ENCODE assay signal across 13 cellular contexts in the genomic region with DNA sequence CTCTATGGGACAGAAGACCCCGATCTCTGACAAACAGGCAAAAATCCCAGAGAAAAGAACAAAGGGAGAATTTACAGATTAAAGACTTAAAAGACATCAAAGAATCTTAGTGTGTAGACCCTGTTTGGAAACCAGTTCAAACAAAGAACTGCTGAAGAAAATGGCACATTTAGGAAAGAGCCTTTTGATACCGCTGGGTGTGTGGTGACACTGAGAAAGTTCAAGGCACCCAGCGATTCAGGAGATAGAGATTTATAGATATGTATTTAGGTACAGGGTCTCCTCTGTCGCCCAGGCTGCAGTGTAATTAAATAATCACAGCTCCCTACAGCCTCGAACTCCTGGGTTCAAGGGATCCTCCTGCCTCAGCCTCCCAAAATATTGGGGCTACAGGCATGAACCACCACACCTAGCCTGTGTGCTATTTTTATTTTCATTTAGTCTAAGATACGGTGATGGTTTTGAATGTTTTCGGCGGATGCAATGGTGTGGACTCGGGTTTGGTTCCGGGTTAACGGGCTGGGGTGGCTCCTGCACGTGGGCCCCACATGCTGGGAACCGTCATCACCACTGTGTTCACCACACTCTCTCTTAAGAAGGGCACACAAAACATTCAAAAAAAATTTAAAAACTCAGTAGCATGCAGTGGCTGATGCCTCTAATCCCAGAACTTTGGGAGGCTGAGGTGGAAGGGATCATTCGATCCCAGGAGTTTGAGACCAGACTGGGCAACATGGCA.
DNase-seq lines count a peak whose midpoint lies in the region; ATAC-seq and TF ChIP-seq lines count a peak whose summit lies in the region.
"Had no signal": no experiment of that assay in that cellular context is flagged by ENCODE, and none has a peak within 500 bp of the region (broad histone marks: within the 10 kb centered on the region; RNA-seq: fewer than 3 reads in every experiment).

No MANE protein-coding gene starts in this region.

- no peaks in the 10 kb centered on the region for H3K9me3 ChIP-seq in left ventricle myocardium inferior (replicated peaks)
- H3K9me3 ChIP-seq: colonic mucosa, pancreas had no signal

- peak overlapping the region; percentile 87 for H3K27ac Mint-ChIP-seq in WTC11
- H3K27ac Mint-ChIP-seq in memory B cell, result peak overlapping the region; percentile 12

- H3K4me3 ChIP-seq in left ventricle myocardium inferior, result no peak overlapping the region
- H3K4me3 ChIP-seq: colonic mucosa, pancreas had no signal

- CTCF ChIA-PET in WTC11 (lab: Charles Lee), result interaction anchor here (1.7 kb wide), 1 partner anchor 43 kb away, joined by 5 read pairs; no protein-coding TSS in a partner anchor

- ATAC-seq in WTC11 (no peak), memory B cell (ENCODE audit: low read depth) (peak; percentile 51), HG03571 (IDR thresholded peaks at IDR 0.05; ENCODE audit: unreplicated experiment) (no peak), GM21786 (IDR thresholded peaks at IDR 0.05; ENCODE audit: unreplicated experiment) (no peak), HG03108 (IDR thresholded peaks at IDR 0.05; ENCODE audit: unreplicated experiment) (no peak)
- ATAC-seq: pancreas had no signal

- H3K27me3 ChIP-seq in left ventricle myocardium inferior (ENCODE audit: low read depth), result no peaks in the 10 kb centered on the region
- H3K27me3 ChIP-seq: colonic mucosa, pancreas had no signal

- POLR2A ChIA-PET in WTC11 (lab: Charles Lee), result no interaction called here

- TF ChIP-seq CTCF in left ventricle myocardium inferior (IDR thresholded peaks at IDR 0.05; ENCODE audit: borderline replicate concordance) (no peak), WTC11 (IDR thresholded peaks at IDR 0.05) (no peak)

- H3K9me3 Mint-ChIP-seq in WTC11, result no peaks in the 10 kb centered on the region
- no peaks in the 10 kb centered on the region for H3K9me3 Mint-ChIP-seq in memory B cell

- no peaks in the 10 kb centered on the region for H3K36me3 Mint-ChIP-seq in WTC11
- H3K36me3 Mint-ChIP-seq in memory B cell, result no peaks in the 10 kb centered on the region

- H3K36me3 ChIP-seq in left ventricle myocardium inferior, result no peaks in the 10 kb centered on the region
- H3K36me3 ChIP-seq: colonic mucosa, pancreas had no signal

- intact Hi-C loops in left ventricle myocardium inferior (cut with micrococcal nuclease), result loop anchor here (10.0 kb wide), 1 partner anchor 153 kb away; no protein-coding TSS in a partner anchor
- intact Hi-C loops in cardiac septum (cut with DNase I), result loop anchor here (5.0 kb wide), 1 partner anchor 156 kb away; no protein-coding TSS in a partner anchor

- peak overlapping the region; percentile 85 for H3K27ac ChIP-seq in left ventricle myocardium inferior (replicated peaks)
- H3K27ac ChIP-seq: colonic mucosa had no signal

- H3K4me1 ChIP-seq in left ventricle myocardium inferior, result peaks cover 91% of the 10 kb centered on the region

- no peak for DNase-seq in left ventricle myocardium inferior
- DNase-seq in cardiac septum (ENCODE audit: low spot score), result no peak
- DNase-seq in WTC11 (ENCODE audit: low spot score), result peak; percentile 3
- DNase-seq in memory B cell (ENCODE audit: low spot score in 2 of 2), result no peak
- no peak for DNase-seq in NCI-H510A (lab: John Stamatoyannopoulos, UW)
- DNase-seq: colonic mucosa, NCI-H1930, NCI-H748 treated with DMSO at 0.1 percent for 48 hours, Right ventricle myocardium superior had no signal

- peaks cover 66% of the 10 kb centered on the region for H3K4me1 Mint-ChIP-seq in WTC11
- peaks cover 39% of the 10 kb centered on the region for H3K4me1 Mint-ChIP-seq in memory B cell

- H3K4me3 Mint-ChIP-seq in WTC11 (no peak overlapping the region), memory B cell (no peak overlapping the region)

- H3K27me3 Mint-ChIP-seq in WTC11 (ENCODE audit: low read depth) (no peaks in the 10 kb centered on the region), memory B cell (no peaks in the 10 kb centered on the region)

TF ChIP-seq in WTC11, 78 proteins besides CTCF, POLR2A, EP300 and RAD21 (continues in another document):
- TF ChIP-seq, protein P1, sequence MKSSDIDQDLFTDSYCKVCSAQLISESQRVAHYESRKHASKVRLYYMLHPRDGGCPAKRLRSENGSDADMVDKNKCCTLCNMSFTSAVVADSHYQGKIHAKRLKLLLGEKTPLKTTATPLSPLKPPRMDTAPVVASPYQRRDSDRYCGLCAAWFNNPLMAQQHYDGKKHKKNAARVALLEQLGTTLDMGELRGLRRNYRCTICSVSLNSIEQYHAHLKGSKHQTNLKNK (CRISPR knock-in tag; IDR thresholded peaks at IDR 0.05), result no peak
- TF ChIP-seq ZNF263 (CRISPR knock-in tag; IDR thresholded peaks at IDR 0.05; ENCODE audit: low read depth), result no peak
- TF ChIP-seq SMAD4 (CRISPR knock-in tag; IDR thresholded peaks at IDR 0.05), result no peak
- TF ChIP-seq USF2 (CRISPR knock-in tag; IDR thresholded peaks at IDR 0.05), result no peak
- TF ChIP-seq FOXK1 (CRISPR knock-in tag; IDR thresholded peaks at IDR 0.05), result no peak
- no peak for TF ChIP-seq ZNF232 (CRISPR knock-in tag; IDR thresholded peaks at IDR 0.05)
- TF ChIP-seq JUN (CRISPR knock-in tag; IDR thresholded peaks at IDR 0.05), result no peak
- TF ChIP-seq IRF1 (CRISPR knock-in tag; IDR thresholded peaks at IDR 0.05), result no peak
- TF ChIP-seq ERG (CRISPR knock-in tag; IDR thresholded peaks at IDR 0.05), result no peak
- TF ChIP-seq CREM (CRISPR knock-in tag; IDR thresholded peaks at IDR 0.05), result no peak
- TF ChIP-seq, protein P2, sequence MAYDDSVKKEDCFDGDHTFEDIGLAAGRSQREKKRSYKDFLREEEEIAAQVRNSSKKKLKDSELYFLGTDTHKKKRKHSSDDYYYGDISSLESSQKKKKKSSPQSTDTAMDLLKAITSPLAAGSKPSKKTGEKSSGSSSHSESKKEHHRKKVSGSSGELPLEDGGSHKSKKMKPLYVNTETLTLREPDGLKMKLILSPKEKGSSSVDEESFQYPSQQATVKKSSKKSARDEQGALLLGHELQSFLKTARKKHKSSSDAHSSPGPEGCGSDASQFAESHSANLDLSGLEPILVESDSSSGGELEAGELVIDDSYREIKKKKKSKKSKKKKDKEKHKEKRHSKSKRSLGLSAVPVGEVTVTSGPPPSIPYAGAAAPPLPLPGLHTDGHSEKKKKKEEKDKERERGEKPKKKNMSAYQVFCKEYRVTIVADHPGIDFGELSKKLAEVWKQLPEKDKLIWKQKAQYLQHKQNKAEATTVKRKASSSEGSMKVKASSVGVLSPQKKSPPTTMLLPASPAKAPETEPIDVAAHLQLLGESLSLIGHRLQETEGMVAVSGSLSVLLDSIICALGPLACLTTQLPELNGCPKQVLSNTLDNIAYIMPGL (CRISPR knock-in tag; IDR thresholded peaks at IDR 0.05), result no peak
- no peak for TF ChIP-seq TP53 (CRISPR knock-in tag; IDR thresholded peaks at IDR 0.05)
- TF ChIP-seq, protein P3, sequence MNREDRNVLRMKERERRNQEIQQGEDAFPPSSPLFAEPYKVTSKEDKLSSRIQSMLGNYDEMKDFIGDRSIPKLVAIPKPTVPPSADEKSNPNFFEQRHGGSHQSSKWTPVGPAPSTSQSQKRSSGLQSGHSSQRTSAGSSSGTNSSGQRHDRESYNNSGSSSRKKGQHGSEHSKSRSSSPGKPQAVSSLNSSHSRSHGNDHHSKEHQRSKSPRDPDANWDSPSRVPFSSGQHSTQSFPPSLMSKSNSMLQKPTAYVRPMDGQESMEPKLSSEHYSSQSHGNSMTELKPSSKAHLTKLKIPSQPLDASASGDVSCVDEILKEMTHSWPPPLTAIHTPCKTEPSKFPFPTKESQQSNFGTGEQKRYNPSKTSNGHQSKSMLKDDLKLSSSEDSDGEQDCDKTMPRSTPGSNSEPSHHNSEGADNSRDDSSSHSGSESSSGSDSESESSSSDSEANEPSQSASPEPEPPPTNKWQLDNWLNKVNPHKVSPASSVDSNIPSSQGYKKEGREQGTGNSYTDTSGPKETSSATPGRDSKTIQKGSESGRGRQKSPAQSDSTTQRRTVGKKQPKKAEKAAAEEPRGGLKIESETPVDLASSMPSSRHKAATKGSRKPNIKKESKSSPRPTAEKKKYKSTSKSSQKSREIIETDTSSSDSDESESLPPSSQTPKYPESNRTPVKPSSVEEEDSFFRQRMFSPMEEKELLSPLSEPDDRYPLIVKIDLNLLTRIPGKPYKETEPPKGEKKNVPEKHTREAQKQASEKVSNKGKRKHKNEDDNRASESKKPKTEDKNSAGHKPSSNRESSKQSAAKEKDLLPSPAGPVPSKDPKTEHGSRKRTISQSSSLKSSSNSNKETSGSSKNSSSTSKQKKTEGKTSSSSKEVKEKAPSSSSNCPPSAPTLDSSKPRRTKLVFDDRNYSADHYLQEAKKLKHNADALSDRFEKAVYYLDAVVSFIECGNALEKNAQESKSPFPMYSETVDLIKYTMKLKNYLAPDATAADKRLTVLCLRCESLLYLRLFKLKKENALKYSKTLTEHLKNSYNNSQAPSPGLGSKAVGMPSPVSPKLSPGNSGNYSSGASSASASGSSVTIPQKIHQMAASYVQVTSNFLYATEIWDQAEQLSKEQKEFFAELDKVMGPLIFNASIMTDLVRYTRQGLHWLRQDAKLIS (CRISPR knock-in tag; IDR thresholded peaks at IDR 0.05; ENCODE audit: borderline replicate concordance), result no peak
- TF ChIP-seq TEAD4 (CRISPR knock-in tag; IDR thresholded peaks at IDR 0.05), result no peak
